Comparison of ENCODE assay signal across 29 cellular contexts in genomic region chr12:4956968-4957367, GRCh38. TPM values are rescaled to one million over a fixed set of nuclear protein-coding genes. Genes with fewer than 3 reads are reported as not detected.
"Had no signal": no experiment of that assay in that cellular context is flagged by ENCODE, and none has a peak within 500 bp of the region (broad histone marks: within the 10 kb centered on the region; RNA-seq: fewer than 3 reads in every experiment).

No MANE protein-coding gene starts in this region.

- H3K4me1 ChIP-seq: foreskin keratinocyte, left lung, prostate gland, right atrium auricular region, stomach, vagina had no signal

- H3K4me3 Mint-ChIP-seq: mesothelial cell of epicardium; naive thymus-derived CD4-positive, alpha-beta T cell; nephron; neural progenitor cell; stimulated activated effector memory CD8-positive, alpha-beta T cell treated with anti-CD3 and anti-CD28 coated beads, Interleukin-12 subunit alpha, Interleukin-12 subunit beta, amount 100 ng/mL, for 72 hours had no signal

- H3K36me3 Mint-ChIP-seq: mesothelial cell of epicardium; naive thymus-derived CD4-positive, alpha-beta T cell; neural progenitor cell; stimulated activated effector memory CD8-positive, alpha-beta T cell treated with anti-CD3 and anti-CD28 coated beads, Interleukin-12 subunit alpha, Interleukin-12 subunit beta, amount 100 ng/mL, for 72 hours had no signal

- H3K9me3 ChIP-seq: esophagus muscularis mucosa, heart right ventricle, left lung, prostate gland, right atrium auricular region, sigmoid colon, stomach, thyroid gland, vagina had no signal

- H3K27ac ChIP-seq: esophagus muscularis mucosa, foreskin keratinocyte, heart right ventricle, left lung, neural progenitor cell, prostate gland, right atrium auricular region, stomach, thyroid gland, vagina had no signal

- H3K4me2 ChIP-seq: neural progenitor cell had no signal

- H3K27me3 ChIP-seq: right atrium auricular region, sigmoid colon, thyroid gland, vagina had no signal

- H3K36me3 ChIP-seq: esophagus muscularis mucosa, heart right ventricle, left lung, neural progenitor cell, prostate gland, right atrium auricular region, sigmoid colon, stomach, thyroid gland, vagina had no signal

- H3K27ac Mint-ChIP-seq: mesothelial cell of epicardium; naive thymus-derived CD4-positive, alpha-beta T cell; stimulated activated effector memory CD8-positive, alpha-beta T cell treated with anti-CD3 and anti-CD28 coated beads, Interleukin-12 subunit alpha, Interleukin-12 subunit beta, amount 100 ng/mL, for 72 hours had no signal

- H2AFZ ChIP-seq: neural progenitor cell had no signal

- H3K4me1 Mint-ChIP-seq: stimulated activated effector memory CD8-positive, alpha-beta T cell treated with anti-CD3 and anti-CD28 coated beads, Interleukin-12 subunit alpha, Interleukin-12 subunit beta, amount 100 ng/mL, for 72 hours had no signal

- H3K4me3 ChIP-seq: esophagus muscularis mucosa, heart right ventricle, left lung, neural progenitor cell, prostate gland, right atrium auricular region, sigmoid colon, stomach, thyroid gland, vagina had no signal

- H3K9me3 Mint-ChIP-seq: mesothelial cell of epicardium; nephron; stimulated activated effector memory CD8-positive, alpha-beta T cell treated with anti-CD3 and anti-CD28 coated beads, Interleukin-12 subunit alpha, Interleukin-12 subunit beta, amount 100 ng/mL, for 72 hours had no signal

- DNase-seq: dermis blood vessel endothelial cell; effector memory CD4-positive, alpha-beta T cell; foreskin keratinocyte; glutamatergic neuron; heart right ventricle; hippocampal formation; left cardiac atrium; mesenchymal stem cell; naive thymus-derived CD4-positive, alpha-beta T cell; sigmoid colon; stimulated activated CD4-positive, alpha-beta T cell treated with anti-CD3 and anti-CD28 coated beads, Interleukin-2, amount 100 ng/mL, for 24 hours; stimulated activated CD4-positive, alpha-beta T cell treated with anti-CD3 and anti-CD28 coated beads, Interleukin-4, amount 100 ng/mL, for 24 hours; stimulated activated naive CD4-positive, alpha-beta T cell treated with Interleukin-2 at 50 U/mL for 16 hours; stomach; thyroid gland had no signal

- H3K9ac ChIP-seq: neural progenitor cell had no signal

RNA-seq across cellular contexts. Expression of gene KCNA1, which starts 47.3 kb away (rescaled TPM):
- total RNA-seq: endothelial cell of umbilical vein; epithelial cell of proximal tubule; fibroblast of lung; foreskin keratinocyte; left cardiac atrium; lung microvascular endothelial cell; mesothelial cell of epicardium; naive thymus-derived CD4-positive, alpha-beta T cell; right atrium auricular region; ureter had no signal
